Comparison of ENCODE assay signal across 34 cellular contexts in the genomic region with DNA sequence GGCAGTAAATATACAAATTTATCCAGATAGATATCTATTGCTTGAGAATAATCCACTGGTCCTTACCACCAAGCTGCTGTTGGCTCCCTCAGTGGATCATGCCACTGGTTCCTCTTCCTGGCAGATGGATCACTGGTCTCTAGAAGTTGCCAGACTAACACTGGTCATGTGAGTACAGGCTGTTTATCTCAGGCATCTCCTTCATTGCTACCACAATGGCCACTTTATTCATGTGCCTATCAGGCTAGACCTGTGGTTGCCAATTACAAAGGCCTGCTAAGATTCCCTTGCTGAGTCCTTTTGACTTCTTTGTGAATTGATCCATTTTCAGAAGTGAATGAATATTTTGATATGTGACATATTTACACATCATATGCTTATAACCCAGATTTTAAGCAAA.
"Had no signal": no experiment of that assay in that cellular context is flagged by ENCODE, and none has a peak within 500 bp of the region (broad histone marks: within the 10 kb centered on the region; RNA-seq: fewer than 3 reads in every experiment).

No MANE protein-coding gene starts in this region.

- H3K4me3 ChIP-seq: MG63 had no signal

- DNase-seq: Kasumi-1, MG63, MM.1S, MV-4-11, NCI-H1048, NCI-H1092, NCI-H1092 treated with DMSO at 0.1 percent for 48 hours, NCI-H1105, NCI-H1105 treated with DMSO at 0.1 percent for 48 hours, NCI-H1417, NCI-H1417 treated with DMSO at 0.1 percent for 48 hours, NCI-H1436, NCI-H1436 treated with DMSO at 0.1 percent for 48 hours, NCI-H146, NCI-H1694, NCI-H1694 treated with DMSO at 0.1 percent for 48 hours, NCI-H187, NCI-H187 treated with DMSO at 0.1 percent for 48 hours, NCI-H1930, NCI-H2029, NCI-H2029 treated with DMSO at 0.1 percent for 48 hours, NCI-H2081, NCI-H2081 treated with DMSO at 0.1 percent for 48 hours, NCI-H2107, NCI-H2171, NCI-H2171 treated with DMSO at 0.1 percent for 48 hours, NCI-H2227 treated with DMSO at 0.1 percent for 48 hours, NCI-H226, NCI-H345, NCI-H446, NCI-H446 treated with DMSO at 0.1 percent for 48 hours, NCI-H510A, NCI-H510A treated with DMSO at 0.1 percent for 48 hours had no signal

- H3K4me2 ChIP-seq: KMS-11 had no signal

- H3K9ac ChIP-seq: KMS-11 had no signal

- H3K27ac ChIP-seq: KMS-11 had no signal

- H3K9me3 ChIP-seq: MG63 had no signal

- H3K27me3 ChIP-seq: MG63 had no signal

- H3K36me3 ChIP-seq: MG63 had no signal
